ENCODE assay signal across 1 cellular context in genomic region chr6:86215323-86215722, GRCh38.
TF ChIP-seq lines count a peak whose summit lies in the region.

No MANE protein-coding gene starts in this region.

TF ChIP-seq in SK-N-SH treated with all-trans-retinoic acid at 6 μM for 48 hours, 23 proteins besides CTCF, POLR2A, EP300 and RAD21 (continued from another document):
- TF ChIP-seq TSHZ2 (CRISPR knock-in tag; IDR thresholded peaks at IDR 0.05), result peak; percentile 99
- TF ChIP-seq CREB5 (CRISPR knock-in tag; IDR thresholded peaks at IDR 0.05; ENCODE audit: low read depth), result peak; percentile 89
- TF ChIP-seq GLIS3 (CRISPR knock-in tag; IDR thresholded peaks at IDR 0.05), result peak; percentile 86
- TF ChIP-seq SNAI2 (CRISPR knock-in tag; IDR thresholded peaks at IDR 0.05), result 0 out of 2 replicates have a peak, but pooled peaks have one; percentile 34
- no peak for TF ChIP-seq PATZ1 (CRISPR knock-in tag; IDR thresholded peaks at IDR 0.05; ENCODE audit: borderline replicate concordance)
- no peak for TF ChIP-seq TOX (CRISPR knock-in tag; IDR thresholded peaks at IDR 0.05; ENCODE audit: borderline replicate concordance)
- TF ChIP-seq ZNF70 (CRISPR knock-in tag; IDR thresholded peaks at IDR 0.05), result peak; percentile 58; the same call in 1 of the 2 replicates
- no peak for TF ChIP-seq ZC3H10 (CRISPR knock-in tag; IDR thresholded peaks at IDR 0.05)
- TF ChIP-seq ESRRG (CRISPR knock-in tag; IDR thresholded peaks at IDR 0.05), result peak; percentile 78; the same call in 1 of the 2 replicates
